In the genomic region with DNA sequence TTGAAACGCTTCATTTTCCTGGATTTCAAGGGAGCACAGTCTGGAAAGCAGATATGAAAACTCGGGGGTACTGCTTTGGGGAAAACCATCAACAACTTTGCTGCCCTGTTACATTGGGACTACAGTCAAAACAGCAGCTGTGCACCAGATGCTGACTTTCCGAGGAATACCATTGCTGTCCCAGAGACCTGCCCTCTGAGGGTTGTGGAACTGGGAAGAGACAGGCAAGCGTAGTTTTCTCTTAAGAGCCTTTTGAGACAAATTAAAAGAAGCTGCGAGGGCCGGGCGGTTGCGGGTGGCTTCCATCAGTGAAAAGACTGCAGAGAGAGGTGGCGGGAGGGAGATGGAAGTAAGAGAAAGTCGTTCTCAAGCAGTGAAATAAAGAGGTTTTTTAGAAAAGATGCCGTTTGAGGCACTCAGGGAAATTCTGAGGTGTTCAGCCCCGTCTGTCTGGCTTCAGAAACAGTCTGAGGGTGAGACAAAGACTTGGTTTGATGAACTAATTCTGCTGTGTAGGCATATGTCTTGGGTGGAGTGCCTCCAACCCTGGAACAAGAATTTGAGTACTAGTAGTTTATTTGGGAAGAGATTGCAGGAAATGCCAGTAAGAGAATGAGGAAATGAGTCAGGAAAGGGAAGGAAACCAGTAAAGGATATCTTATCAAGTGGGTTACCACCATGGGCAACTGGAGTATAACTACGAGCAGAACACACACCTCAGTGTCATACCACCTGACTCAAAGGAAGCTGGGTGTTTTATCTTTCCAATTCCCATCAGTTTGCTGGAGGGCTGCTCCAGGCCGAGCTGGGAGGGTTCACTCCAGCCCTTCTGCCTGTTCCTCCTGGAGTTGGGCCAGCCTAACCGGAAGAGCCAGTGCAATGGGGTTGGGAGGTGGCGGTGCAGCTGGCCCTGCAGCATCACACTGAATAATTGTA, we compare ENCODE assay signal across 8 cellular contexts.
A peak's percentile ranks its signal among the peaks of the same experiment; 100 is the strongest.
DNase-seq lines count a peak whose midpoint lies in the region; ATAC-seq and TF ChIP-seq lines count a peak whose summit lies in the region.

No MANE protein-coding gene starts in this region.

- intact Hi-C loops in right lobe of liver (cut with DNase I) (no loop called here), testis (cut with DNase I; ENCODE audit: low total_unique reads) (loop anchor here (10.0 kb wide), 1 partner anchor 157 kb away; no protein-coding TSS in a partner anchor)

- no peak overlapping the region for H3K27ac ChIP-seq in right lobe of liver
- H3K27ac ChIP-seq in testis, result peak overlapping the region; percentile 33 to 51

- H3K36me3 ChIP-seq in right lobe of liver, result peaks cover 0 to 24% (median 5%) of the 10 kb centered on the region in 4 donors
- no peaks in the 10 kb centered on the region for H3K36me3 ChIP-seq in testis (ENCODE audit: low read depth, missing control alignments)

- H3K27ac Mint-ChIP-seq in T-helper 1 cell treated with Interleukin-12 subunit alpha and Interleukin-12 subunit beta and Interleukin-4 antibody, amounts not matched to agents 30 μg/mL and 1 μg/mL, for 36 hours, result peak overlapping the region; percentile 58
- peak overlapping the region in 4 of 5 experiments; percentile 42 to 92 (median 64) for H3K27ac Mint-ChIP-seq in brain

- no peak overlapping the region for H3K4me3 ChIP-seq in right lobe of liver
- no peak overlapping the region for H3K4me3 ChIP-seq in testis

- H3K36me3 Mint-ChIP-seq in T-helper 1 cell treated with Interleukin-12 subunit alpha and Interleukin-12 subunit beta and Interleukin-4 antibody, amounts not matched to agents 30 μg/mL and 1 μg/mL, for 36 hours (ENCODE audit: low read depth), result peaks cover 62% of the 10 kb centered on the region
- peaks cover 13% of the 10 kb centered on the region for H3K36me3 Mint-ChIP-seq in brain

- DNase-seq in T-helper 1 cell, result no peak
- peak; percentile 60 to 62 (median 60) for DNase-seq in right lobe of liver
- DNase-seq in testis, result peak; percentile 59
- DNase-seq in NCI-H446 (lab: John Stamatoyannopoulos, UW), result no peak
- DNase-seq in NCI-H510A (lab: John Stamatoyannopoulos, UW), result no peak
- no peak for DNase-seq in DMS79 (lab: John Stamatoyannopoulos, UW)

- peaks cover 8% of the 10 kb centered on the region for H3K9me3 Mint-ChIP-seq in T-helper 1 cell treated with Interleukin-12 subunit alpha and Interleukin-12 subunit beta and Interleukin-4 antibody, amounts not matched to agents 30 μg/mL and 1 μg/mL, for 36 hours
- peaks cover 0 to 4% (median 0%) of the 10 kb centered on the region in 5 experiments for H3K9me3 Mint-ChIP-seq in brain

- TF ChIP-seq CTCF in brain (conservative IDR thresholded peaks at IDR 0.05) (no peak), right lobe of liver (IDR thresholded peaks at IDR 0.05) (no peak), testis (IDR thresholded peaks at IDR 0.05) (no peak)

- H3K4me1 ChIP-seq in right lobe of liver, result peaks cover 0 to 4% (median 0%) of the 10 kb centered on the region in 4 donors
- H3K4me1 ChIP-seq in testis, result peaks cover 26% of the 10 kb centered on the region

- H3K27me3 Mint-ChIP-seq in T-helper 1 cell treated with Interleukin-12 subunit alpha and Interleukin-12 subunit beta and Interleukin-4 antibody, amounts not matched to agents 30 μg/mL and 1 μg/mL, for 36 hours (ENCODE audit: low read depth), result no peaks in the 10 kb centered on the region
- H3K27me3 Mint-ChIP-seq in brain, result no peaks in the 10 kb centered on the region

- H3K27me3 ChIP-seq in right lobe of liver (no peaks in the 10 kb centered on the region), testis (no peaks in the 10 kb centered on the region)

- H3K4me3 Mint-ChIP-seq in T-helper 1 cell treated with Interleukin-12 subunit alpha and Interleukin-12 subunit beta and Interleukin-4 antibody, amounts not matched to agents 30 μg/mL and 1 μg/mL, for 36 hours, result peak overlapping the region; percentile 49
- peak overlapping the region; percentile 16 to 79 (median 64) for H3K4me3 Mint-ChIP-seq in brain

- peaks cover 79% of the 10 kb centered on the region for H3K4me1 Mint-ChIP-seq in T-helper 1 cell treated with Interleukin-12 subunit alpha and Interleukin-12 subunit beta and Interleukin-4 antibody, amounts not matched to agents 30 μg/mL and 1 μg/mL, for 36 hours (ENCODE audit: low read depth)
- peaks cover 51% of the 10 kb centered on the region for H3K4me1 Mint-ChIP-seq in brain

- no peak for TF ChIP-seq POLR2A in right lobe of liver (IDR thresholded peaks at IDR 0.05)
- TF ChIP-seq POLR2A in testis (IDR thresholded peaks at IDR 0.05), result no peak

- H3K9me3 ChIP-seq in right lobe of liver (no peaks in the 10 kb centered on the region), testis (no peaks in the 10 kb centered on the region)

- WGBS in right lobe of liver (ENCODE audit: insufficient coverage, low coverage, low lambda C conversion rate, missing lambda C conversion rate), result 60% methylated on average over 16 of the region's 16 CpGs
- WGBS in testis, 2 donors, result 43 to 60% methylated on average over 16 of the region's 16 CpGs

- peak; percentile 64 to 81 (median 77) for ATAC-seq in right lobe of liver

Comparison
In these comparisons a context has a peak if more than half of its experiments do, and no peak if none do; other contexts are left out.
1. DNase-seq: peak in right lobe of liver (3 of 3) and testis (single experiment); none in T-helper 1 cell (0 of 5), NCI-H446 (0 of 2), NCI-H510A (single experiment) and DMS79 (single experiment).
2. H3K27ac ChIP-seq: peak in testis (2 of 2); none in right lobe of liver (0 of 3).